Comparison of ENCODE assay signal across 8 cellular contexts in genomic region chr4:105471566-105472176, GRCh38. TPM values are rescaled to one million over a fixed set of nuclear protein-coding genes. Genes with fewer than 3 reads are reported as not detected.
A peak's percentile ranks its signal among the peaks of the same experiment; 100 is the strongest.
DNase-seq lines count a peak whose midpoint lies in the region; ATAC-seq and TF ChIP-seq lines count a peak whose summit lies in the region.

No MANE protein-coding gene starts in this region.

- H3K9me3 ChIP-seq in Panc1 (ENCODE audit: control insufficient read depth, insufficient read depth, low read depth, low read length) (no peaks in the 10 kb centered on the region), neuron (ENCODE audit: low read length) (peaks cover 1% of the 10 kb centered on the region)

- POLR2A ChIA-PET in Panc1 (lab: Charles Lee) = no interaction called here

- H3K4me3 Mint-ChIP-seq in activated T-helper 17 cell treated with anti-CD3 and anti-CD28 coated beads, Interleukin-2, amount 50 U/mL, for 72 hours = peak overlapping the region; percentile 91

- H3K27ac ChIP-seq in Panc1 (ENCODE audit: low read length) (peak overlapping the region; percentile 75), substantia nigra (ENCODE audit: low read depth, low read length, poor library complexity, severe bottlenecking) (no peak overlapping the region)

- peak; percentile 66 for TF ChIP-seq RAD21 in Ishikawa (IDR thresholded peaks at IDR 0.05; ENCODE audit: low read depth)

- H3K4me3 ChIP-seq in Panc1 (ENCODE audit: low read depth in 2 of 2, low read length in 2 of 2) (peak overlapping the region; percentile 75 to 79), fibroblast of villous mesenchyme (ENCODE audit: low read depth, low read length) (peak overlapping the region; percentile 98), neuron (ENCODE audit: low read length) (peak overlapping the region; percentile 67)

- no peaks in the 10 kb centered on the region for H3K9me3 Mint-ChIP-seq in activated T-helper 17 cell treated with anti-CD3 and anti-CD28 coated beads, Interleukin-2, amount 50 U/mL, for 72 hours

- in situ Hi-C loops in Panc1 (cut with HindIII; ENCODE audit: low pct_unique_long_range_greater_than_20kb, low sequenced_read_pairs) = no loop called here

- BruUV-seq in Panc1 (replicated peaks; lab: Mats Ljungman, UMichigan) = no TSS peak

- ATAC-seq in GM21515 (IDR thresholded peaks at IDR 0.05; ENCODE audit: unreplicated experiment) (peak; percentile 39), Panc1 (peak; percentile 65)
- peak; percentile 43 for ATAC-seq in activated T-helper 17 cell treated with anti-CD3 and anti-CD28 coated beads, Interleukin-2, amount 50 U/mL, for 72 hours (replicated peaks)

- H3K27me3 ChIP-seq in Panc1 (ENCODE audit: control insufficient read depth, insufficient read depth, low read length) (no peaks in the 10 kb centered on the region), neuron (ENCODE audit: insufficient read depth, low read length) (no peaks in the 10 kb centered on the region)

- peak overlapping the region; percentile 97 for H3K27ac Mint-ChIP-seq in activated T-helper 17 cell treated with anti-CD3 and anti-CD28 coated beads, Interleukin-2, amount 50 U/mL, for 72 hours

- no peaks in the 10 kb centered on the region for H3K27me3 Mint-ChIP-seq in activated T-helper 17 cell treated with anti-CD3 and anti-CD28 coated beads, Interleukin-2, amount 50 U/mL, for 72 hours

- H3K36me3 Mint-ChIP-seq in activated T-helper 17 cell treated with anti-CD3 and anti-CD28 coated beads, Interleukin-2, amount 50 U/mL, for 72 hours (ENCODE audit: low read depth) = peaks cover 60% of the 10 kb centered on the region

- peaks cover 19% of the 10 kb centered on the region for H3K4me1 Mint-ChIP-seq in activated T-helper 17 cell treated with anti-CD3 and anti-CD28 coated beads, Interleukin-2, amount 50 U/mL, for 72 hours

- H3K36me3 ChIP-seq in Panc1 (ENCODE audit: control insufficient read depth, insufficient read depth, low read length) = peaks cover 5% of the 10 kb centered on the region; the same call in 1 of the 2 replicates
- peaks cover 11% of the 10 kb centered on the region for H3K36me3 ChIP-seq in neuron (ENCODE audit: insufficient read depth, low read length)

- TF ChIP-seq EP300 in Ishikawa (IDR thresholded peaks at IDR 0.05; ENCODE audit: borderline replicate concordance) = no peak

- DNase-seq in DMS 273 (lab: John Stamatoyannopoulos, UW; ENCODE audit: unreplicated experiment) = peak; percentile 81
- no peak for DNase-seq in Panc1 (ENCODE audit: low read depth, low spot score)
- peak; percentile 81 for DNase-seq in fibroblast of villous mesenchyme (ENCODE audit: low read depth)
- peak in 40 of 49 donors; percentile 2 to 80 (median 40) for DNase-seq in substantia nigra (lab: John Stamatoyannopoulos, UW)

- no peak overlapping the region for H2AFZ ChIP-seq in neuron (ENCODE audit: low read depth, low read length)

- TF ChIP-seq CTCF in Panc1 (IDR thresholded peaks at IDR 0.05) (peak; percentile 72), fibroblast of villous mesenchyme (IDR thresholded peaks at IDR 0.05; ENCODE audit: insufficient read depth, low read depth, low read length) (peak; percentile 78)

- CTCF ChIA-PET in Panc1 (lab: Charles Lee) = no interaction called here

- H3K4me1 ChIP-seq in Panc1 (ENCODE audit: control insufficient read depth, insufficient read depth, low read length) (peaks cover 9% of the 10 kb centered on the region), neuron (ENCODE audit: insufficient read depth, low read length) (peaks cover 10% of the 10 kb centered on the region)

- intact Hi-C loops in Panc1 (cut with micrococcal nuclease; ENCODE audit: unreplicated experiment) = loop anchor here (2.0 kb wide), 1 partner anchor 325 kb away; the partner anchor contains the start of gene TET2

TF ChIP-seq in Ishikawa, 13 proteins besides CTCF, POLR2A, EP300 and RAD21:
- TF ChIP-seq ZBTB7A (IDR thresholded peaks at IDR 0.05; ENCODE audit: low read depth) (no peak), USF1 (IDR thresholded peaks at IDR 0.05) (no peak), TAF1 (IDR thresholded peaks at IDR 0.05; ENCODE audit: low read depth) (no peak), REST (IDR thresholded peaks at IDR 0.05; ENCODE audit: low read depth) (no peak), MAX (IDR thresholded peaks at IDR 0.05) (no peak), TCF12 (IDR thresholded peaks at IDR 0.05; ENCODE audit: low read depth) (no peak), EGR1 (IDR thresholded peaks at IDR 0.05) (no peak), TEAD4 (IDR thresholded peaks at IDR 0.05) (no peak), YY1 (IDR thresholded peaks at IDR 0.05; ENCODE audit: low read depth) (no peak)

RNA-seq across cellular contexts. Expression of gene PPA2, which starts 2.2 kb away (rescaled TPM):
- total RNA-seq in Panc1 (2021; ENCODE audit: unreplicated experiment) = 54.6 TPM
- polyA plus RNA-seq in Panc1 (2012; ENCODE audit: insufficient read length) = 53.0 TPM
- 10 to 100 TPM; 59.3 to 68.1 TPM for total RNA-seq in activated T-helper 17 cell treated with anti-CD3 and anti-CD28 coated beads, Interleukin-2, amount 50 U/mL, for 72 hours
- total RNA-seq in fibroblast of villous mesenchyme = 84.1 and 103 TPM in 2 replicates
